8 cellular contexts compared by ENCODE assay signal in genomic region chr1:61076728-61077675, GRCh38. TPM values are rescaled to one million over a fixed set of nuclear protein-coding genes. Genes with fewer than 3 reads are reported as not detected.
DNase-seq lines count a peak whose midpoint lies in the region; ATAC-seq, FAIRE-seq and TF ChIP-seq lines count a peak whose summit lies in the region.

No MANE protein-coding gene starts in this region.

- POLR2A ChIA-PET in HepG2 (lab: Yijun Ruan, JAX): interaction anchor here (1.0 to 2.2 kb wide), 7 partner anchors 23 to 255 kb away, joined by 3 to 10 read pairs (median 3); no protein-coding TSS in a partner anchor

- peaks cover 36% of the 10 kb centered on the region for H3K4me1 Mint-ChIP-seq in activated CD4-positive, alpha-beta T cell treated with anti-CD3 and anti-CD28 coated beads, Interleukin-2, amount 10 ng/mL, durations not matched to agents 24 days and 14 days

- intact Hi-C loops in activated CD4-positive, alpha-beta T cell treated with anti-CD3 and anti-CD28 coated beads, Interleukin-2, amount 10 ng/mL, durations not matched to agents 24 days and 14 days (cut with micrococcal nuclease): loop anchor here (1.0 to 10.0 kb wide), 4 partner anchors 25 to 1358 kb away; partner anchors contain the start of genes TM2D1 and USP1
- intact Hi-C loops in HepG2 (cut with micrococcal nuclease; ENCODE audit: unreplicated experiment): loop anchor here (2.0 to 5.0 kb wide), 2 partner anchors 20 to 35 kb away; no protein-coding TSS in a partner anchor

- no peaks in the 10 kb centered on the region for H3K36me3 ChIP-seq in HepG2 (replicated peaks in 1 of 2; ENCODE audit: control insufficient read depth in 1 of 2, insufficient read depth in 2 of 2, low read length in 2 of 2)

- 0 out of 2 replicates have a peak, but pooled peaks have one; percentile 10 for TF ChIP-seq CTCF in HepG2 (CRISPR knock-in tag; IDR thresholded peaks at IDR 0.05)

- H3K4me1 ChIP-seq in HepG2 (ENCODE audit: insufficient read depth, low read length): peaks cover 43% of the 10 kb centered on the region

- H3K27me3 ChIP-seq in HepG2 (ENCODE audit: control insufficient read depth in 1 of 2, insufficient read depth in 2 of 2, low read length in 2 of 2): no peaks in the 10 kb centered on the region; a peak in 1 of 5 replicates

- peak; percentile 71 to 77 for TF ChIP-seq POLR2A in HepG2 (IDR thresholded peaks at IDR 0.05; ENCODE audit: insufficient read depth in 1 of 2, low read depth in 2 of 2, low read length in 2 of 2)

- peak overlapping the region; percentile 70 for H3K9ac ChIP-seq in HepG2 (ENCODE audit: insufficient read depth, low read depth, low read length)

- DNase-seq in AG08395 (ENCODE audit: low spot score) (peak; percentile 45), GM19239 (ENCODE audit: insufficient read length, low spot score) (peak; percentile 22), NCI-H460 (ENCODE audit: extremely low read depth, low read depth) (peak; percentile 74), dedifferentiated amniotic fluid mesenchymal stem cell (ENCODE audit: extremely low spot score) (peak; percentile 83), HepG2 (ENCODE audit: low spot score) (peak; percentile 94)
- DNase-seq in activated CD4-positive, alpha-beta T cell treated with anti-CD3 and anti-CD28 coated beads, Interleukin-2, amount 10 ng/mL, durations not matched to agents 24 days and 14 days: peak; percentile 90
- DNase-seq in stimulated activated CD4-positive, alpha-beta T cell treated with anti-CD3 and anti-CD28 coated beads, Interleukin-4, amount 100 ng/mL, for 1 hour: peak; percentile 68

- H3K27ac Mint-ChIP-seq in activated CD4-positive, alpha-beta T cell treated with anti-CD3 and anti-CD28 coated beads, Interleukin-2, amount 10 ng/mL, durations not matched to agents 24 days and 14 days: peak overlapping the region; percentile 86

- peak overlapping the region; percentile 89 for H3K4me2 ChIP-seq in HepG2 (ENCODE audit: low read depth, low read length)

- peaks cover 16% of the 10 kb centered on the region for H3K79me2 ChIP-seq in HepG2 (ENCODE audit: insufficient read depth, low read length)

- H3K36me3 Mint-ChIP-seq in activated CD4-positive, alpha-beta T cell treated with anti-CD3 and anti-CD28 coated beads, Interleukin-2, amount 10 ng/mL, durations not matched to agents 24 days and 14 days (ENCODE audit: low read depth): no peaks in the 10 kb centered on the region

- H3K9me3 ChIP-seq in HepG2 (ENCODE audit: low read length): no peaks in the 10 kb centered on the region

- FAIRE-seq in GM19239 (lab: Jason Lieb, UNC) (peak; percentile 81), HepG2 (lab: Jason Lieb, UNC) (peak; percentile 84)

- no peaks in the 10 kb centered on the region for H4K20me1 ChIP-seq in HepG2 (ENCODE audit: insufficient read depth, low read length)

- under 1% methylated on average over 36 of the region's 49 CpGs for WGBS in HepG2 (ENCODE audit: low lambda C conversion rate)

- H3K9me3 Mint-ChIP-seq in activated CD4-positive, alpha-beta T cell treated with anti-CD3 and anti-CD28 coated beads, Interleukin-2, amount 10 ng/mL, durations not matched to agents 24 days and 14 days: no peaks in the 10 kb centered on the region

- BruUV-seq in HepG2 (replicated peaks; lab: Mats Ljungman, UMichigan): TSS peak; percentile 82

- H3K4me3 ChIP-seq in HepG2 (replicated peaks in 1 of 3; ENCODE audit: insufficient read depth in 1 of 3, low read depth in 2 of 3, low read length in 3 of 3): peak overlapping the region; percentile 72 to 92 (median 80)

- TF ChIP-seq EP300 in HepG2 (IDR thresholded peaks at IDR 0.05; ENCODE audit: low read depth in 2 of 2, low read length in 2 of 2): peak in 1 of 2 experiments; percentile 58; a peak in 2 of 4 replicates
- 0 out of 2 replicates have a peak, but pooled peaks have one; percentile 28 for TF ChIP-seq EP300 in HepG2 (CRISPR knock-in tag; IDR thresholded peaks at IDR 0.05; ENCODE audit: borderline replicate concordance)

- CTCF ChIA-PET in HepG2 (lab: Yijun Ruan, JAX; ENCODE audit: low intra/inter-chr PET ratio, low total read pairs): no interaction called here

- peak; percentile 80 for ATAC-seq in HG03439 (IDR thresholded peaks at IDR 0.05; ENCODE audit: unreplicated experiment)
- ATAC-seq in HepG2: peak; percentile 93

- TF ChIP-seq RAD21 in HepG2 (CRISPR knock-in tag; IDR thresholded peaks at IDR 0.05): no peak

- peak overlapping the region; percentile 39 for H2AFZ ChIP-seq in HepG2 (ENCODE audit: low read length)

- in situ Hi-C loops in HepG2 (cut with HindIII; ENCODE audit: extremely low pct_ligation_motif_present, low pct_unique_long_range_greater_than_20kb): no loop called here

- H3K4me3 Mint-ChIP-seq in activated CD4-positive, alpha-beta T cell treated with anti-CD3 and anti-CD28 coated beads, Interleukin-2, amount 10 ng/mL, durations not matched to agents 24 days and 14 days: peak overlapping the region; percentile 92

- H3K27me3 Mint-ChIP-seq in activated CD4-positive, alpha-beta T cell treated with anti-CD3 and anti-CD28 coated beads, Interleukin-2, amount 10 ng/mL, durations not matched to agents 24 days and 14 days: peaks cover 46% of the 10 kb centered on the region

- peak overlapping the region; percentile 90 for H3K27ac ChIP-seq in HepG2 (ENCODE audit: extremely low read length, insufficient read depth, low read length)

TF ChIP-seq in HepG2, 621 proteins besides CTCF, POLR2A, EP300 and RAD21 (continues in another document):
- TF ChIP-seq PLSCR1 (CRISPR knock-in tag; IDR thresholded peaks at IDR 0.05; ENCODE audit: borderline replicate concordance) (no peak), TSC22D2 (CRISPR knock-in tag; IDR thresholded peaks at IDR 0.05; ENCODE audit: borderline replicate concordance) (0 out of 2 replicates have a peak, but pooled peaks have one; percentile 25), TBX2 (CRISPR knock-in tag; IDR thresholded peaks at IDR 0.05; ENCODE audit: borderline replicate concordance) (peak; percentile 52; the same call in 1 of the 2 replicates), RBM39 (IDR thresholded peaks at IDR 0.05; ENCODE audit: low read depth, low read length, poor library complexity, severe bottlenecking) (peak; percentile 71), HHEX (CRISPR knock-in tag; IDR thresholded peaks at IDR 0.05) (no peak), ZNF350 (CRISPR knock-in tag; IDR thresholded peaks at IDR 0.05; ENCODE audit: borderline replicate concordance, low read depth) (peak; percentile 86)
- TF ChIP-seq, protein P1, sequence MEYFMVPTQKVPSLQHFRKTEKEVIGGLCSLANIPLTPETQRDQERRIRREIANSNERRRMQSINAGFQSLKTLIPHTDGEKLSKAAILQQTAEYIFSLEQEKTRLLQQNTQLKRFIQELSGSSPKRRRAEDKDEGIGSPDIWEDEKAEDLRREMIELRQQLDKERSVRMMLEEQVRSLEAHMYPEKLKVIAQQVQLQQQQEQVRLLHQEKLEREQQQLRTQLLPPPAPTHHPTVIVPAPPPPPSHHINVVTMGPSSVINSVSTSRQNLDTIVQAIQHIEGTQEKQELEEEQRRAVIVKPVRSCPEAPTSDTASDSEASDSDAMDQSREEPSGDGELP (IDR thresholded peaks at IDR 0.05; ENCODE audit: borderline replicate concordance, low read depth): peak; percentile 14; the same call in 1 of the 2 replicates

RNA-seq across cellular contexts. Expression of gene NFIA, which starts 5.4 kb away (rescaled TPM):
- total RNA-seq in NCI-H460 (2014; rRNA removed; shearing (Covaris generic)): 15.1 and 16.9 TPM in 2 replicates
- polyA plus RNA-seq in NCI-H460 (2014; cell fraction: nucleus; rRNA removed): 5.7 and 7.4 TPM in 2 replicates
- 0.26 and 0.63 TPM in 2 replicates for total RNA-seq in activated CD4-positive, alpha-beta T cell treated with anti-CD3 and anti-CD28 coated beads, Interleukin-2, amount 10 ng/mL, durations not matched to agents 24 days and 14 days
- 14.8 and 28.5 TPM in 2 replicates for total RNA-seq in HepG2 (2016; rRNA removed; fragmentation: Illumina TruSeq; extraction: Trizol)
- total RNA-seq in HepG2 (2016; cell fraction: cytosol; rRNA removed; fragmentation: Illumina TruSeq; extraction: Trizol; ENCODE audit: low read depth): 8.1 and 8.4 TPM in 2 replicates
- 11.5 and 25.9 TPM in 2 replicates for total RNA-seq in HepG2 (2016; cell fraction: insoluble cytoplasmic fraction; rRNA removed; fragmentation: Illumina TruSeq; extraction: Trizol)
- 7.4 and 7.5 TPM in 2 replicates for total RNA-seq in HepG2 (2016; cell fraction: membrane; rRNA removed; fragmentation: Illumina TruSeq; extraction: Trizol)
- total RNA-seq in HepG2 (2016; cell fraction: nucleus; rRNA removed; fragmentation: Illumina TruSeq; extraction: Trizol): 110 and 115 TPM in 2 replicates
- polyA plus RNA-seq in HepG2 (2011; rRNA removed): 14.1 and 14.7 TPM in 2 replicates
- polyA plus RNA-seq in HepG2 (2011; cell fraction: cytosol; rRNA removed): 11.0 and 12.6 TPM in 2 replicates
- polyA plus RNA-seq in HepG2 (2011; cell fraction: nucleus; rRNA removed): 20.1 and 25.7 TPM in 2 replicates
- polyA plus RNA-seq in HepG2 (2012): 4.5 and 5.7 TPM in 2 replicates
- 0.64 and 0.71 TPM in 2 replicates for polyA plus RNA-seq in HepG2 (2016; cell fraction: cytosol; fragmentation: Illumina TruSeq; extraction: Trizol; ENCODE audit: low read depth)
- 11.5 and 13.5 TPM in 2 replicates for polyA plus RNA-seq in HepG2 (2016; cell fraction: insoluble cytoplasmic fraction; fragmentation: Illumina TruSeq; extraction: Trizol; ENCODE audit: low read depth)
- polyA plus RNA-seq in HepG2 (2016; cell fraction: membrane; fragmentation: Illumina TruSeq; extraction: Trizol; ENCODE audit: low read depth): 3.0 and 3.1 TPM in 2 replicates
- 15.9 and 21.9 TPM in 2 replicates for polyA plus RNA-seq in HepG2 (2016; cell fraction: nucleus; fragmentation: Illumina TruSeq; extraction: Trizol; ENCODE audit: insufficient read depth, low read depth)
- polyA minus RNA-seq in HepG2 (2011; rRNA and poly(A)+ RNA removed; ENCODE audit: low replicate concordance): 62.5 and 117 TPM in 2 replicates
- 18.3 and 19.2 TPM in 2 replicates for polyA minus RNA-seq in HepG2 (2011; cell fraction: cytosol; rRNA and poly(A)+ RNA removed)
- polyA minus RNA-seq in HepG2 (2011; cell fraction: nucleus; rRNA and poly(A)+ RNA removed): 167 and 202 TPM in 2 replicates

Comparison
In these comparisons a context has a peak if more than half of its experiments do, and no peak if none do; other contexts are left out.
1. Peak in every context shown above with its lines: DNase-seq, ATAC-seq, H3K4me3 ChIP-seq and H3K27ac ChIP-seq.
2. DNase-seq: peak in every context shown above with its lines; median percentile 94 in HepG2; 90 in activated CD4-positive, alpha-beta T cell treated with anti-CD3 and anti-CD28 coated beads, Interleukin-2, amount 10 ng/mL, durations not matched to agents 24 days and 14 days; 83 in dedifferentiated amniotic fluid mesenchymal stem cell; 74 in NCI-H460; 68 in stimulated activated CD4-positive, alpha-beta T cell treated with anti-CD3 and anti-CD28 coated beads, Interleukin-4, amount 100 ng/mL, for 1 hour; 45 in AG08395; 22 in GM19239.